In the genomic region with DNA sequence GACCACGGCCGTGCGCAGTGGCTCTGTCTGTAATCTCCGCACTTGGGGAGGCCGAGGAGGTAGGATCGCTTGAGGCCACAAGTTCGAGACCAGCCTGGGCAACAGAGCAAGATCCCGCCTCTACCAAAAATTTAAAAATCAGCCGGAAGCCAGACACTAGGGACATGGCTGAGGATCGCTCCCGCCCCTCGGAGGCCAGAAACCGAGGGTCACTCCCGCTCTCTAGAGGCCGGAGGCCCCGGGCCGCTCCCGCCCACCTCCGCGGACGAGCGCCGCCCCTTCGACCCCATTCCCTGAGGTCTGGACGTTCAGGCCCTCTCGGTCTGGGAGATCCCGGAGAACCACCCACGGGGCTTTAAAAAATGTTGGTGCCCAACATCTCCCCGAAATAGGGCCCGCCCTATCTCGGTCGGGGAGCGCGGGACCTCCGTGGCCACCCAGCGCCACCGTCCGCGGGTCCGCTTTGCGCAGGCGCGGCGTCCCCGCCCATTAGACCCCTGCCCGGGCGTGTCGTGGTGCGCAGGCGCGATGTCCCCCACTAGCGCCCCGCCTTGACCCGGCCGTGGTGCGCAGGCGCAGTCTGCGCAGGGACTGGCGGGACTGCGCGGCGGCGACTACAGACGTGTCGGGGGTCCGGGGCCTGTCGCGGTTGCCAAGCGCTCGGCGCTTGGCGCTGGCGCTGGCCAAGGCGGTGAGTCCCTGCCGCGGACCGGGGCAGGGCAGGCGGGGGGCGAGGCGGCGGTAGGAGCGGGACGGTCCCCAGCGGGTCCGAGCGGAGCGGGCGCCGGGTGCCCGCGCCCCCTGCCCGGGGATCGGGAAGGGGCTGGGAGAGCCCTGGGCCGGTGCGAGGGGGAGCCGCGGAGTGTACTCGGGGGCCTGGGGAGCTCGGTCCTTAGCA, we compare ENCODE assay signal across 8 cellular contexts.
A peak's percentile ranks its signal among the peaks of the same experiment; 100 is the strongest.
DNase-seq lines count a peak whose midpoint lies in the region; ATAC-seq, FAIRE-seq and TF ChIP-seq lines count a peak whose summit lies in the region.
"Not testable (repeated sequence)": the region's sequence is repeated elsewhere in the genome, so short reads cannot be mapped to it uniquely, and the experiment has no call there.

No MANE protein-coding gene starts in this region.

- peak overlapping the region; percentile 80 for H3K4me2 ChIP-seq in Karpas-422 (ENCODE audit: low read depth, low read length, poor library complexity, severe bottlenecking)

- H3K9ac ChIP-seq in Karpas-422 (ENCODE audit: low read length): peak overlapping the region; percentile 76
- not testable (repeated sequence) for H3K9ac ChIP-seq in iPS-20b (ENCODE audit: low read depth, low read length)

- H3K27me3 ChIP-seq in Karpas-422 (ENCODE audit: low read length); iPS-20b (ENCODE audit: insufficient read depth, low read length); psoas muscle (ENCODE audit: insufficient read depth in 3 of 3, low read length in 2 of 3): not testable (repeated sequence)

- H3K36me3 Mint-ChIP-seq in HFFc6 (ENCODE audit: low read depth); activated CD8-positive, alpha-beta T cell treated with anti-CD3 and anti-CD28 coated beads for 36 hours (ENCODE audit: low read depth): not testable (repeated sequence)

- H3K9me3 ChIP-seq in Karpas-422 (ENCODE audit: low read length); iPS-20b (ENCODE audit: insufficient read depth, low read depth, low read length); psoas muscle: not testable (repeated sequence)

- TF ChIP-seq CTCF in HFFc6 (IDR thresholded peaks at IDR 0.05); activated CD8-positive, alpha-beta T cell treated with anti-CD3 and anti-CD28 coated beads for 36 hours (IDR thresholded peaks at IDR 0.05); psoas muscle (IDR thresholded peaks at IDR 0.05): not testable (repeated sequence)

- peak overlapping the region; percentile 51 for H3K27ac Mint-ChIP-seq in HFFc6
- peak overlapping the region; percentile 84 for H3K27ac Mint-ChIP-seq in activated CD8-positive, alpha-beta T cell treated with anti-CD3 and anti-CD28 coated beads for 36 hours

- H3K4me1 ChIP-seq in Karpas-422 (ENCODE audit: low read length); iPS-20b (ENCODE audit: insufficient read depth, low read length); psoas muscle: not testable (repeated sequence)

- H3K4me3 Mint-ChIP-seq in HFFc6: peak overlapping the region; percentile 80
- H3K4me3 Mint-ChIP-seq in activated CD8-positive, alpha-beta T cell treated with anti-CD3 and anti-CD28 coated beads for 36 hours: peak overlapping the region; percentile 81

- FAIRE-seq in GM12892 (lab: Jason Lieb, UNC): peak; percentile 86

- intact Hi-C loops in activated CD8-positive, alpha-beta T cell treated with anti-CD3 and anti-CD28 coated beads for 36 hours (cut with micrococcal nuclease): loop anchor here (10.0 kb wide), 1 partner anchor 197 kb away; no protein-coding TSS in a partner anchor
- intact Hi-C loops in psoas muscle (cut with DNase I): not testable (repeated sequence)

- H2AFZ ChIP-seq in Karpas-422 (ENCODE audit: low read length): peak overlapping the region; percentile 97; the same call in 1 of the 2 replicates

- H3K4me1 Mint-ChIP-seq in HFFc6 (ENCODE audit: low read depth); activated CD8-positive, alpha-beta T cell treated with anti-CD3 and anti-CD28 coated beads for 36 hours (ENCODE audit: low read depth): not testable (repeated sequence)

- CTCF ChIA-PET in activated CD8-positive, alpha-beta T cell treated with anti-CD3 and anti-CD28 coated beads for 36 hours (lab: Charles Lee): not testable (repeated sequence)

- peak; percentile 94 for ATAC-seq in activated CD8-positive, alpha-beta T cell treated with anti-CD3 and anti-CD28 coated beads for 36 hours
- ATAC-seq in psoas muscle: peak; percentile 84 to 96 (median 94)

- not testable (repeated sequence) for H3K9me3 Mint-ChIP-seq in HFFc6; activated CD8-positive, alpha-beta T cell treated with anti-CD3 and anti-CD28 coated beads for 36 hours

- POLR2A ChIA-PET in activated CD8-positive, alpha-beta T cell treated with anti-CD3 and anti-CD28 coated beads for 36 hours (lab: Charles Lee): not testable (repeated sequence)

- H3K27ac ChIP-seq in Karpas-422 (ENCODE audit: low read length); iPS-20b (ENCODE audit: low read length): not testable (repeated sequence)
- H3K27ac ChIP-seq in cingulate gyrus (ENCODE audit: low read depth, low read length) (peak overlapping the region; percentile 29), psoas muscle (peak overlapping the region; percentile 84)

- not testable (repeated sequence) for H3K9me2 ChIP-seq in Karpas-422 (replicated peaks; ENCODE audit: insufficient read depth, low read length)

- not testable (repeated sequence) for H3K79me2 ChIP-seq in Karpas-422 (ENCODE audit: low read length)

- not testable (repeated sequence) for TF ChIP-seq POLR2A in GM12892 (IDR thresholded peaks at IDR 0.05; ENCODE audit: low read depth, low read length)

- H3K4me3 ChIP-seq in Karpas-422 (ENCODE audit: low read length) (peak overlapping the region; percentile 78), iPS-20b (ENCODE audit: low read length) (peak overlapping the region; percentile 54; the same call in 1 of the 2 replicates), psoas muscle (peak overlapping the region; percentile 74)

- WGBS in psoas muscle, 3 donors: 4 to 12% (median 5%) methylated on average over 36 to 95 of the region's 99 CpGs

- H4K20me1 ChIP-seq in Karpas-422 (ENCODE audit: insufficient read depth, low read depth, low read length): not testable (repeated sequence)

- DNase-seq in GM12892 (ENCODE audit: insufficient read length): not testable (repeated sequence)
- peak; percentile 35 for DNase-seq in HFFc6
- peak; percentile 93 for DNase-seq in Karpas-422
- peak; percentile 93 for DNase-seq in activated CD8-positive, alpha-beta T cell treated with anti-CD3 and anti-CD28 coated beads for 36 hours
- peak in 1 of 2 donors; percentile 94 for DNase-seq in psoas muscle
- DNase-seq in stromal cell of bone marrow (ENCODE audit: low read depth): peak; percentile 36

- not testable (repeated sequence) for H3K27me3 Mint-ChIP-seq in HFFc6 (ENCODE audit: insufficient read depth); activated CD8-positive, alpha-beta T cell treated with anti-CD3 and anti-CD28 coated beads for 36 hours

- H3K36me3 ChIP-seq in Karpas-422 (ENCODE audit: insufficient read depth, low read length); iPS-20b (ENCODE audit: insufficient read depth, low read depth, low read length); psoas muscle (ENCODE audit: insufficient read depth in 1 of 2, low read depth in 1 of 2): not testable (repeated sequence)
